1 cellular context compared by ENCODE assay signal in the genomic region with DNA sequence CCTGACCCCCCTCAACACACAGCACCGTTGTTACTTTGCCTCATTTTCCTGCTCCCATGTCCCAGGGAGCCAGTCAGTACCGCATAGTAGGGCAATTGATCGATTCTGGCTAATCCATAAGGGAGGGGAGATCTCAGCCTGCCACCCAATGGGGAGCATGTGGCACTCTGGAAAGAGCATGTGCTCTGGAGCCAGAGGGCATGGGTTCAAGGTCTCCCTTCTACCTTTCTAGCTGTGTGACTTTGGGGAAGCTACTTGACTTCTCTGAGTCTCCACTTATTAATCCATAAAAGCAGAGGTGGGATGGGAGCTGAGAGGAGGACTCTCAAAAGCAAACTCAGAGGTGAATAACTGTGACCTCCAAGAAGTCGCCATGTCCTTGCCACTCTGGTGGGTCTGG. TPM values are rescaled to one million over a fixed set of nuclear protein-coding genes. Genes with fewer than 3 reads are reported as not detected.
"Had no signal": no experiment of that assay in that cellular context is flagged by ENCODE, and none has a peak within 500 bp of the region (broad histone marks: within the 10 kb centered on the region; RNA-seq: fewer than 3 reads in every experiment).

No MANE protein-coding gene starts in this region.

RNA-seq across cellular contexts. Expression of gene PAX8, which starts 27.5 kb away (rescaled TPM):
- total RNA-seq: cardiac muscle cell had no signal
- polyA plus RNA-seq: cardiac muscle cell had no signal
